ENCODE assay signal across 15 cellular contexts in the genomic region with DNA sequence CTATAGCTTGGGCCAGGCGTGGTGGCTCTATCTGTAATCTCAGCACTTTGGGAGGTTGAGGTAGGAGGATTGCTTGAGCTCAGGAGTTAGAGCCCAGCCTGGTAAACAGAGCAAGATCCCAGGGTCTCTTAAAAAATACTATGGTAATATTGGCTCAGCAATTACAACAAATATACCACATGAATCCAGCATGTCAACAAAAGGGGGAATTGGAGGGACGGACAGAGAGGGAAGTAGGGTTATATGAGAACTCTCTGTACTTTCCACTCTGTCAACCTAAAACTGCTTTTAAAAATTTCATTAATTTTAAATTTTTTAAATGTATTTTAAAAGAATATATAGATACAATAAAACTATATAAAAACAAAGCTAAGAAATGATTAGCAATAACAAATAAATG. TPM values are rescaled to one million over a fixed set of nuclear protein-coding genes. Genes with fewer than 3 reads are reported as not detected.
DNase-seq lines count a peak whose midpoint lies in the region; ATAC-seq and TF ChIP-seq lines count a peak whose summit lies in the region.
"Had no signal": no experiment of that assay in that cellular context is flagged by ENCODE, and none has a peak within 500 bp of the region (broad histone marks: within the 10 kb centered on the region; RNA-seq: fewer than 3 reads in every experiment).

No MANE protein-coding gene starts in this region.

- TF ChIP-seq CTCF in smooth muscle cell (IDR thresholded peaks at IDR 0.05; ENCODE audit: borderline replicate concordance, insufficient read depth, poor library complexity, severe bottlenecking), result no peak

- H3K79me2 ChIP-seq in smooth muscle cell (ENCODE audit: low read depth), result no peaks in the 10 kb centered on the region

- no peak overlapping the region for H2AFZ ChIP-seq in smooth muscle cell (ENCODE audit: low read depth)

- no peaks in the 10 kb centered on the region for H3K36me3 Mint-ChIP-seq in CD4-positive, CD25-positive, alpha-beta regulatory T cell
- peaks cover 14% of the 10 kb centered on the region for H3K36me3 Mint-ChIP-seq in activated CD4-positive, alpha-beta memory T cell treated with anti-CD3 and anti-CD28 coated beads, Interleukin-2, amount 10 ng/mL, durations not matched to agents 7 days and 5 days (ENCODE audit: low read depth)
- H3K36me3 Mint-ChIP-seq in memory B cell, result peaks cover 9% of the 10 kb centered on the region

- no peaks in the 10 kb centered on the region for H4K20me1 ChIP-seq in smooth muscle cell (ENCODE audit: low read depth)

- CTCF ChIA-PET in activated CD4-positive, alpha-beta memory T cell treated with anti-CD3 and anti-CD28 coated beads, Interleukin-2, amount 10 ng/mL, durations not matched to agents 7 days and 5 days (lab: Charles Lee), result interaction anchor here (0.9 to 6.4 kb wide), 2 partner anchors 14 to 85 kb away, joined by 3 to 61 read pairs; partner anchors contain the start of gene CDC42SE2

- H3K4me3 Mint-ChIP-seq in CD4-positive, CD25-positive, alpha-beta regulatory T cell, result peak overlapping the region; percentile 7 to 92 (median 63)
- peak overlapping the region; percentile 63 for H3K4me3 Mint-ChIP-seq in activated CD4-positive, alpha-beta memory T cell treated with anti-CD3 and anti-CD28 coated beads, Interleukin-2, amount 10 ng/mL, durations not matched to agents 7 days and 5 days
- H3K4me3 Mint-ChIP-seq in memory B cell, result peak overlapping the region; percentile 76

- WGBS in smooth muscle cell (ENCODE audit: low lambda C conversion rate), result 90% methylated on average over 2 of the region's 2 CpGs

- H3K27ac ChIP-seq in CD4-positive, CD25-positive, alpha-beta regulatory T cell (ENCODE audit: insufficient read depth, low read length, poor library complexity, severe bottlenecking), result peak overlapping the region; percentile 86
- no peak overlapping the region for H3K27ac ChIP-seq in smooth muscle cell (ENCODE audit: low read depth)
- H3K27ac ChIP-seq: C4-2B, coronary artery, tibial artery had no signal

- H3K27ac Mint-ChIP-seq in CD4-positive, CD25-positive, alpha-beta regulatory T cell, result peak overlapping the region; percentile 76 to 95 (median 85)
- H3K27ac Mint-ChIP-seq in activated CD4-positive, alpha-beta memory T cell treated with anti-CD3 and anti-CD28 coated beads, Interleukin-2, amount 10 ng/mL, durations not matched to agents 7 days and 5 days, result peak overlapping the region; percentile 55
- H3K27ac Mint-ChIP-seq in memory B cell, result peak overlapping the region; percentile 97

- peaks cover 47% of the 10 kb centered on the region for H3K4me1 ChIP-seq in CD4-positive, CD25-positive, alpha-beta regulatory T cell (ENCODE audit: control insufficient read depth, insufficient read depth, low read length, poor library complexity, severe bottlenecking)
- H3K4me1 ChIP-seq in smooth muscle cell (ENCODE audit: low read depth), result no peaks in the 10 kb centered on the region
- H3K4me1 ChIP-seq: tibial artery had no signal

- H3K4me2 ChIP-seq in smooth muscle cell, result no peak overlapping the region

- ATAC-seq in CD4-positive, CD25-positive, alpha-beta regulatory T cell (ENCODE audit: low read depth in 2 of 2), result no peak
- ATAC-seq in GM18868 (IDR thresholded peaks at IDR 0.05; ENCODE audit: unreplicated experiment) (peak; percentile 27), memory B cell (ENCODE audit: low read depth) (no peak), HG03354 (IDR thresholded peaks at IDR 0.05; ENCODE audit: poor library complexity, severe bottlenecking, unreplicated experiment) (no peak)
- ATAC-seq: esophagus mucosa, heart left ventricle, Right ventricle myocardium inferior had no signal

- H3K36me3 ChIP-seq in CD4-positive, CD25-positive, alpha-beta regulatory T cell (ENCODE audit: control insufficient read depth, insufficient read depth, low read length), result peaks cover 2% of the 10 kb centered on the region
- no peaks in the 10 kb centered on the region for H3K36me3 ChIP-seq in smooth muscle cell (ENCODE audit: low read depth)
- H3K36me3 ChIP-seq: heart left ventricle, tibial artery had no signal

- peaks cover 0 to 12% of the 10 kb centered on the region in 2 experiments for H3K9me3 ChIP-seq in CD4-positive, CD25-positive, alpha-beta regulatory T cell (ENCODE audit: control insufficient read depth in 2 of 2, low read length in 2 of 2)
- peaks cover 10% of the 10 kb centered on the region for H3K9me3 ChIP-seq in smooth muscle cell (replicated peaks; ENCODE audit: low read depth)

- peaks cover 18 to 57% (median 35%) of the 10 kb centered on the region in 4 donors for H3K4me1 Mint-ChIP-seq in CD4-positive, CD25-positive, alpha-beta regulatory T cell
- H3K4me1 Mint-ChIP-seq in activated CD4-positive, alpha-beta memory T cell treated with anti-CD3 and anti-CD28 coated beads, Interleukin-2, amount 10 ng/mL, durations not matched to agents 7 days and 5 days, result peaks cover 50% of the 10 kb centered on the region
- peaks cover 36% of the 10 kb centered on the region for H3K4me1 Mint-ChIP-seq in memory B cell

- POLR2A ChIA-PET in activated CD4-positive, alpha-beta memory T cell treated with anti-CD3 and anti-CD28 coated beads, Interleukin-2, amount 10 ng/mL, durations not matched to agents 7 days and 5 days (lab: Charles Lee), result interaction anchor here (0.5 to 13.1 kb wide), 11 partner anchors 9 to 132 kb away, joined by 3 to 572 read pairs (median 7); partner anchors contain the start of genes CDC42SE2 and HINT1

- peak overlapping the region; percentile 100 for H3K4me3 ChIP-seq in CD4-positive, CD25-positive, alpha-beta regulatory T cell (ENCODE audit: low read depth, low read length)
- no peak overlapping the region for H3K4me3 ChIP-seq in smooth muscle cell
- H3K4me3 ChIP-seq: coronary artery, heart left ventricle, tibial artery had no signal

- no peaks in the 10 kb centered on the region for H3K27me3 Mint-ChIP-seq in CD4-positive, CD25-positive, alpha-beta regulatory T cell
- no peaks in the 10 kb centered on the region for H3K27me3 Mint-ChIP-seq in activated CD4-positive, alpha-beta memory T cell treated with anti-CD3 and anti-CD28 coated beads, Interleukin-2, amount 10 ng/mL, durations not matched to agents 7 days and 5 days
- H3K27me3 Mint-ChIP-seq in memory B cell, result no peaks in the 10 kb centered on the region

- no peaks in the 10 kb centered on the region for H3K27me3 ChIP-seq in CD4-positive, CD25-positive, alpha-beta regulatory T cell (ENCODE audit: control insufficient read depth, insufficient read depth, low read length)
- H3K27me3 ChIP-seq in smooth muscle cell (ENCODE audit: low read depth), result no peaks in the 10 kb centered on the region
- H3K27me3 ChIP-seq: heart left ventricle, tibial artery had no signal

- H3F3A ChIP-seq in smooth muscle cell (ENCODE audit: low read depth), result no peaks in the 10 kb centered on the region

- no peak for DNase-seq in CD4-positive, CD25-positive, alpha-beta regulatory T cell
- DNase-seq in activated CD4-positive, alpha-beta memory T cell treated with anti-CD3 and anti-CD28 coated beads, Interleukin-2, amount 10 ng/mL, durations not matched to agents 7 days and 5 days, result no peak
- DNase-seq in memory B cell (ENCODE audit: low spot score in 2 of 2) (no peak), smooth muscle cell (lab: John Stamatoyannopoulos, UW; ENCODE audit: unreplicated experiment) (no peak)
- no peak for DNase-seq in stimulated activated CD4-positive, alpha-beta T cell treated with anti-CD3 and anti-CD28 coated beads, Interleukin-2, amount 100 ng/mL, for 24 hours
- DNase-seq: heart left ventricle, NCI-H187 treated with DMSO at 0.1 percent for 48 hours, NCI-H524 treated with DMSO at 0.1 percent for 48 hours, tibial artery had no signal

- peaks cover 0 to 3% (median 0%) of the 10 kb centered on the region in 7 donors for H3K9me3 Mint-ChIP-seq in CD4-positive, CD25-positive, alpha-beta regulatory T cell
- peaks cover 9% of the 10 kb centered on the region for H3K9me3 Mint-ChIP-seq in activated CD4-positive, alpha-beta memory T cell treated with anti-CD3 and anti-CD28 coated beads, Interleukin-2, amount 10 ng/mL, durations not matched to agents 7 days and 5 days
- H3K9me3 Mint-ChIP-seq in memory B cell, result no peaks in the 10 kb centered on the region

- no peak overlapping the region for H3K9ac ChIP-seq in smooth muscle cell (ENCODE audit: low read depth)

RNA-seq across cellular contexts. Expression of gene CDC42SE2, which starts 13.1 kb away (rescaled TPM):
- 241 TPM for total RNA-seq in CD4-positive, CD25-positive, alpha-beta regulatory T cell
- 100 to 1,000 TPM; 351 to 429 (median 379) TPM for polyA plus RNA-seq in CD4-positive, CD25-positive, alpha-beta regulatory T cell
- total RNA-seq in activated CD4-positive, alpha-beta memory T cell treated with anti-CD3 and anti-CD28 coated beads, Interleukin-2, amount 10 ng/mL, durations not matched to agents 7 days and 5 days, result 100 to 1,000 TPM; 163 to 166 TPM
- 24.0 and 31.5 TPM in 2 replicates for total RNA-seq in smooth muscle cell
- polyA plus RNA-seq in smooth muscle cell, result 12.6 and 16.4 TPM in 2 replicates
